ENCODE assay signal across 9 cellular contexts in genomic region chr10:54402576-54402975, GRCh38.
DNase-seq lines count a peak whose midpoint lies in the region; ATAC-seq and TF ChIP-seq lines count a peak whose summit lies in the region.
"Had no signal": no experiment of that assay in that cellular context is flagged by ENCODE, and none has a peak within 500 bp of the region (broad histone marks: within the 10 kb centered on the region; RNA-seq: fewer than 3 reads in every experiment).

No MANE protein-coding gene starts in this region.

- H3K9me3 ChIP-seq in body of pancreas = no peaks in the 10 kb centered on the region
- no peaks in the 10 kb centered on the region for H3K9me3 ChIP-seq in lower lobe of right lung

- no peak overlapping the region for H3K4me2 ChIP-seq in KMS-11

- DNase-seq in D341Med (ENCODE audit: low spot score) (peak; percentile 15), body of pancreas (no peak), lower lobe of right lung (no peak), NCI-H146 (lab: John Stamatoyannopoulos, UW) (no peak), germinal center (ENCODE audit: low spot score) (no peak)
- DNase-seq: activated CD4-positive, CD25-positive, alpha-beta regulatory T cell had no signal

- no peak overlapping the region for H3K27ac ChIP-seq in KMS-11
- no peak overlapping the region for H3K27ac ChIP-seq in body of pancreas
- H3K27ac ChIP-seq in lower lobe of right lung = no peak overlapping the region

- H3K4me3 ChIP-seq in KMS-11 (IDR thresholded peaks at IDR 0.05; ENCODE audit: insufficient read depth, low read depth, low read length) (no peak overlapping the region), body of pancreas (no peak overlapping the region), lower lobe of right lung (no peak overlapping the region)

- no peaks in the 10 kb centered on the region for H3K4me1 ChIP-seq in KMS-11 (ENCODE audit: low read depth, poor library complexity, severe bottlenecking)
- no peaks in the 10 kb centered on the region for H3K4me1 ChIP-seq in body of pancreas
- H3K4me1 ChIP-seq in lower lobe of right lung = no peaks in the 10 kb centered on the region

- no peak for ATAC-seq in body of pancreas
- ATAC-seq in lower lobe of right lung = no peak
- ATAC-seq in HG03354 (IDR thresholded peaks at IDR 0.05; ENCODE audit: poor library complexity, severe bottlenecking, unreplicated experiment) = no peak
- ATAC-seq in HG02840 (IDR thresholded peaks at IDR 0.05; ENCODE audit: low FRiP score, unreplicated experiment) = no peak

- H4K20me1 ChIP-seq in KMS-11 (ENCODE audit: insufficient read depth) = no peaks in the 10 kb centered on the region

- no peaks in the 10 kb centered on the region for H3K27me3 ChIP-seq in KMS-11 (ENCODE audit: insufficient read depth, low read depth)
- no peaks in the 10 kb centered on the region for H3K27me3 ChIP-seq in body of pancreas
- H3K27me3 ChIP-seq in lower lobe of right lung (ENCODE audit: low read depth) = no peaks in the 10 kb centered on the region

- TF ChIP-seq POLR2A in body of pancreas (IDR thresholded peaks at IDR 0.05) = no peak

- 51 to 65% methylated on average over 1 of the region's 1 CpG for WGBS in body of pancreas, 2 donors

- no peak overlapping the region for H2AFZ ChIP-seq in KMS-11 (ENCODE audit: low read depth)

- H3K36me3 ChIP-seq in KMS-11 (ENCODE audit: insufficient read depth) (no peaks in the 10 kb centered on the region), body of pancreas (replicated peaks in 1 of 2; ENCODE audit: insufficient read depth in 1 of 2, low read depth in 2 of 2) (no peaks in the 10 kb centered on the region), lower lobe of right lung (no peaks in the 10 kb centered on the region)

- intact Hi-C loops in body of pancreas (cut with DNase I) (no loop called here), lower lobe of right lung (cut with DNase I) (no loop called here)

- no peak overlapping the region for H3K9ac ChIP-seq in KMS-11

- no peaks in the 10 kb centered on the region for H3K79me2 ChIP-seq in KMS-11 (ENCODE audit: insufficient read depth, low read depth)

- TF ChIP-seq CTCF in KMS-11 (conservative IDR thresholded peaks at IDR 0.05; ENCODE audit: low read depth, low read length) (peak; percentile 64), body of pancreas (IDR thresholded peaks at IDR 0.05) (peak in 4 of 7 experiments; percentile 16 to 28 (median 24)), lower lobe of right lung (IDR thresholded peaks at IDR 0.05) (peak; percentile 28)
